Comparison of ENCODE assay signal across 9 cellular contexts in the genomic region with DNA sequence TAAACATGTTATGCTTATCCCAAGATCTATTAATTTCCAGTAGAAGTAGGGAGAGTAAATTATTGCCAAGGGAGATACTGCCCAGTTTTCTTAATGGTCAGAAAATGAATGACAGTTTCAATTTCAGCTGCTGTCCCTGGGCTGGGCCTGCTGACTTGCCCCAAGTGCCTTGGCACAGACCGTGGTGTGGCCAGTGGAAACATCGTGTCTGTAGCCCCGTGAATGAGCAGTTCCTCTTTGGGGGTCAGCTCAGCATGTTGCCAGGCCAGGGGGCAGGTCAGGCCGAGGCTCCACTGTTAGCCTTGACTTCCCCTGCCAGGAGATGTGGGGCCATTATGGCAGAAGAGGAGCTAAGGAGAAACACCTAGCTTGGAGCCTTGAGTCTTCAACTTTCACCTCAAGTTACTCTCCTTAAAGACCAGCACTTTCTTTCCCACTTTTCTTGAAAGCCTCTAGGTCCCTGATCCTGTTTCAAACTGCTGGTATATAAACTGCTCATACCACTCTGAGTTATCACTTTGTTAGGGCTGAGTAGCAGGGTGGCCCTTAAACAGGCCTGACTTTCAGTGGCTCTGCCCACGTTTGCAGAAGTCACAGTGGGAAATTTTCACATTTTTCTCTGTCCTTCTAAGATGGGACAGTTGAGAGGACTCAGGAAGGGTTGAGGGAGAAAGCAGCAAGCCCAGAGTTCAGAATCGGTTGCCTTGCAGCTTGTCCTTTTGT.
DNase-seq lines count a peak whose midpoint lies in the region; ATAC-seq and TF ChIP-seq lines count a peak whose summit lies in the region.
"Had no signal": no experiment of that assay in that cellular context is flagged by ENCODE, and none has a peak within 500 bp of the region (broad histone marks: within the 10 kb centered on the region; RNA-seq: fewer than 3 reads in every experiment).

No MANE protein-coding gene starts in this region.

- no peaks in the 10 kb centered on the region for H3K27me3 ChIP-seq in CD8-positive, alpha-beta memory T cell (ENCODE audit: insufficient read depth, low read length, poor library complexity, severe bottlenecking)

- DNase-seq in CD8-positive, alpha-beta memory T cell = no peak
- DNase-seq in OCI-LY7 (ENCODE audit: low spot score) = no peak
- DNase-seq in central memory CD8-positive, alpha-beta T cell (ENCODE audit: low spot score in 2 of 2) = no peak
- peak; percentile 83 for DNase-seq in posterior vena cava (ENCODE audit: low spot score)
- no peak for DNase-seq in medulla oblongata (ENCODE audit: extremely low spot score)
- DNase-seq in stimulated activated CD4-positive, alpha-beta T cell treated with anti-CD3 and anti-CD28 coated beads, Interleukin-1b, Interleukin-23, amount 100 ng/mL, for 48 hours = no peak
- DNase-seq: cortex of kidney had no signal

- no peaks in the 10 kb centered on the region for H3K9me3 ChIP-seq in CD8-positive, alpha-beta memory T cell (ENCODE audit: low read length)
- no peaks in the 10 kb centered on the region for H3K9me3 ChIP-seq in OCI-LY7 (ENCODE audit: low read length)

- peak overlapping the region; percentile 27 for H3K4me2 ChIP-seq in OCI-LY7 (ENCODE audit: low read length)

- POLR2A ChIA-PET in CD8-positive, alpha-beta memory T cell (lab: Charles Lee) = no interaction called here
- POLR2A ChIA-PET in OCI-LY7 (lab: Charles Lee) = interaction anchor here (1.3 kb wide), 1 partner anchor 17 kb away, joined by 3 read pairs; no protein-coding TSS in a partner anchor

- H3K4me1 ChIP-seq in CD8-positive, alpha-beta memory T cell (ENCODE audit: insufficient read depth, low read length) = peaks cover 59% of the 10 kb centered on the region
- H3K4me1 ChIP-seq in OCI-LY7 (ENCODE audit: insufficient read depth, low read length, poor library complexity, severe bottlenecking) = peaks cover 54% of the 10 kb centered on the region

- H3K4me1 Mint-ChIP-seq in CD8-positive, alpha-beta memory T cell = peaks cover 73 to 91% (median 88%) of the 10 kb centered on the region in 3 donors
- H3K4me1 Mint-ChIP-seq in central memory CD8-positive, alpha-beta T cell = peaks cover 78% of the 10 kb centered on the region

- H3K9me2 ChIP-seq in OCI-LY7 (ENCODE audit: insufficient read depth, low read length) = no peaks in the 10 kb centered on the region

- BruUV-seq in OCI-LY7 (replicated peaks; lab: Mats Ljungman, UMichigan) = no TSS peak

- CTCF ChIA-PET in CD8-positive, alpha-beta memory T cell (lab: Charles Lee) = no interaction called here
- CTCF ChIA-PET in OCI-LY7 (lab: Charles Lee; ENCODE audit: unreplicated experiment) = no interaction called here

- intact Hi-C loops in OCI-LY7 (cut with micrococcal nuclease; ENCODE audit: unreplicated experiment) (no loop called here), posterior vena cava (cut with DNase I) (no loop called here)

- H3K27me3 Mint-ChIP-seq in CD8-positive, alpha-beta memory T cell = no peaks in the 10 kb centered on the region
- H3K27me3 Mint-ChIP-seq in central memory CD8-positive, alpha-beta T cell = no peaks in the 10 kb centered on the region

- H3K36me3 Mint-ChIP-seq in CD8-positive, alpha-beta memory T cell = peaks cover 0 to 5% (median 5%) of the 10 kb centered on the region in 3 donors
- H3K36me3 Mint-ChIP-seq in central memory CD8-positive, alpha-beta T cell (ENCODE audit: insufficient read depth) = peaks cover 10% of the 10 kb centered on the region

- no peak overlapping the region for H3K27ac ChIP-seq in CD8-positive, alpha-beta memory T cell (ENCODE audit: low read depth, low read length)
- peak overlapping the region; percentile 27 for H3K27ac ChIP-seq in OCI-LY7 (ENCODE audit: low read depth, low read length, poor library complexity, severe bottlenecking)

- no peak for ATAC-seq in central memory CD8-positive, alpha-beta T cell (replicated peaks; ENCODE audit: extremely low read depth, poor library complexity, severe bottlenecking)
- ATAC-seq in GM19324 (IDR thresholded peaks at IDR 0.05; ENCODE audit: low FRiP score, unreplicated experiment) (no peak), HG03521 (IDR thresholded peaks at IDR 0.05; ENCODE audit: unreplicated experiment) (no peak)

- no peak for TF ChIP-seq CTCF in OCI-LY7 (conservative IDR thresholded peaks at IDR 0.05; ENCODE audit: low read length)

- H2AFZ ChIP-seq in OCI-LY7 (ENCODE audit: low read length) = no peak overlapping the region

- no peaks in the 10 kb centered on the region for H3K9me3 Mint-ChIP-seq in CD8-positive, alpha-beta memory T cell
- no peaks in the 10 kb centered on the region for H3K9me3 Mint-ChIP-seq in central memory CD8-positive, alpha-beta T cell

- peaks cover 21% of the 10 kb centered on the region; the same call in 1 of the 2 replicates for H4K20me1 ChIP-seq in OCI-LY7 (ENCODE audit: insufficient read depth, low read length)

- no peak overlapping the region for H3K4me3 ChIP-seq in CD8-positive, alpha-beta memory T cell (ENCODE audit: low read length)
- no peak overlapping the region for H3K4me3 ChIP-seq in OCI-LY7 (ENCODE audit: low read depth, low read length, poor library complexity, severe bottlenecking)

- peaks cover 98% of the 10 kb centered on the region for H3K79me2 ChIP-seq in OCI-LY7 (ENCODE audit: insufficient read depth, low read depth, low read length)

- peak overlapping the region; percentile 7 to 87 (median 44) for H3K27ac Mint-ChIP-seq in CD8-positive, alpha-beta memory T cell
- H3K27ac Mint-ChIP-seq in central memory CD8-positive, alpha-beta T cell (ENCODE audit: low read depth) = peak overlapping the region; percentile 42

- H3K36me3 ChIP-seq in CD8-positive, alpha-beta memory T cell (ENCODE audit: insufficient read depth, low read length) = no peaks in the 10 kb centered on the region
- H3K36me3 ChIP-seq in OCI-LY7 (ENCODE audit: insufficient read depth, low read length) = peaks cover 30% of the 10 kb centered on the region

- peak overlapping the region in 4 of 7 donors; percentile 30 to 78 (median 41) for H3K4me3 Mint-ChIP-seq in CD8-positive, alpha-beta memory T cell
- H3K4me3 Mint-ChIP-seq in central memory CD8-positive, alpha-beta T cell = no peak overlapping the region
